In genomic region chr6:107599043-107599442, GRCh38 we compare ENCODE assay signal across 1 cellular context.
TF ChIP-seq lines count a peak whose summit lies in the region.

No MANE protein-coding gene starts in this region.

TF ChIP-seq in H1, 55 proteins besides CTCF, POLR2A, EP300 and RAD21:
- no peak for TF ChIP-seq ATF3 (IDR thresholded peaks at IDR 0.05; ENCODE audit: insufficient read depth, low read depth, low read length)
- TF ChIP-seq SP4 (IDR thresholded peaks at IDR 0.05; ENCODE audit: low read length), result no peak
- no peak for TF ChIP-seq NRF1 (IDR thresholded peaks at IDR 0.05; ENCODE audit: low read depth, low read length)
- no peak for TF ChIP-seq GABPA (IDR thresholded peaks at IDR 0.05; ENCODE audit: borderline replicate concordance, insufficient read depth, low read length)
- TF ChIP-seq SIRT6 (IDR thresholded peaks at IDR 0.05; ENCODE audit: low read length), result no peak
- no peak for TF ChIP-seq JUN (IDR thresholded peaks at IDR 0.05; ENCODE audit: low read depth, low read length)
- no peak for TF ChIP-seq CHD7 (IDR thresholded peaks at IDR 0.05; ENCODE audit: insufficient replicate concordance, low read length)
- no peak for TF ChIP-seq USF2 (IDR thresholded peaks at IDR 0.05; ENCODE audit: low read length)
- no peak for TF ChIP-seq HDAC6 (IDR thresholded peaks at IDR 0.05; ENCODE audit: low read depth, low read length)
- no peak for TF ChIP-seq TEAD4 (IDR thresholded peaks at IDR 0.05; ENCODE audit: low read depth, low read length)
- TF ChIP-seq GTF2F1 (IDR thresholded peaks at IDR 0.05; ENCODE audit: borderline replicate concordance, low read depth, low read length), result no peak
- no peak for TF ChIP-seq CHD1 (IDR thresholded peaks at IDR 0.05; ENCODE audit: low read depth, low read length)
- TF ChIP-seq BCL11A (IDR thresholded peaks at IDR 0.05; ENCODE audit: low read depth in 2 of 2, low read length in 2 of 2), result no peak
- no peak for TF ChIP-seq HDAC2 (IDR thresholded peaks at IDR 0.05; ENCODE audit: borderline replicate concordance in 1 of 2, low read depth in 2 of 2, low read length in 2 of 2)
- TF ChIP-seq E2F6 (IDR thresholded peaks at IDR 0.05), result no peak
- no peak for TF ChIP-seq KDM5A (IDR thresholded peaks at IDR 0.05; ENCODE audit: low read length)
- TF ChIP-seq RFX5 (IDR thresholded peaks at IDR 0.05; ENCODE audit: borderline replicate concordance, low read depth, low read length), result no peak
